ENCODE assay signal across 27 cellular contexts in genomic region chr7:35768346-35768745, GRCh38.
"Had no signal": no experiment of that assay in that cellular context is flagged by ENCODE, and none has a peak within 500 bp of the region (broad histone marks: within the 10 kb centered on the region; RNA-seq: fewer than 3 reads in every experiment).

No MANE protein-coding gene starts in this region.

- H3K9me3 ChIP-seq: esophagus muscularis mucosa, neutrophil, pancreas, thyroid gland, upper lobe of left lung, vagina had no signal

- H3K36me3 ChIP-seq: brain microvascular endothelial cell, esophagus muscularis mucosa, left ventricle myocardium inferior, neutrophil, pancreas, spleen, thyroid gland, upper lobe of left lung, vagina had no signal

- H3K27me3 ChIP-seq: brain microvascular endothelial cell, esophagus muscularis mucosa, foreskin keratinocyte, neutrophil, pancreas, spleen, thyroid gland, upper lobe of left lung, vagina had no signal

- H3K4me1 ChIP-seq: esophagus muscularis mucosa, foreskin keratinocyte, pancreas, spleen, thyroid gland, upper lobe of left lung, vagina had no signal

- H3K27ac ChIP-seq: brain microvascular endothelial cell, esophagus muscularis mucosa, foreskin keratinocyte, left ventricle myocardium inferior, neutrophil, pancreas, spleen, thyroid gland, upper lobe of left lung, vagina had no signal

- FAIRE-seq: astrocyte, islet of Langerhans, pancreas, TTC549 had no signal

- H3K4me3 ChIP-seq: esophagus muscularis mucosa, left ventricle myocardium inferior, pancreas, spleen, thyroid gland, upper lobe of left lung, vagina had no signal

- DNase-seq: activated CD4-positive, alpha-beta memory T cell treated with anti-CD3 and anti-CD28 coated beads for 36 hours; activated CD4-positive, alpha-beta T cell treated with anti-CD3 and anti-CD28 coated beads, Interleukin-2, amount 10 ng/mL, durations not matched to agents 24 days and 14 days; activated CD4-positive, CD25-positive, alpha-beta regulatory T cell treated with anti-CD3 and anti-CD28 coated beads, Interleukin-2, amount 50 U/mL, for 72 hours; activated CD8-positive, alpha-beta memory T cell treated with anti-CD3 and anti-CD28 coated beads, Interleukin-2, amount 50 U/mL, for 48 hours; activated gamma-delta T cell; activated naive CD4-positive, alpha-beta T cell treated with anti-CD3 and anti-CD28 coated beads, Interleukin-2, amount 10 ng/mL, durations not matched to agents 7 days and 5 days; activated naive CD8-positive, alpha-beta T cell treated with anti-CD3 and anti-CD28 coated beads, Interleukin-2, amount 10 ng/mL, durations not matched to agents 7 days and 5 days; activated T-cell treated with anti-CD3 and anti-CD28 coated beads, Interleukin-2, amount 50 U/mL, for 24 hours; brain microvascular endothelial cell; effector CD4-positive, alpha-beta T cell; foreskin keratinocyte; left ventricle myocardium inferior; right cardiac atrium; spleen; stimulated activated CD4-positive, alpha-beta T cell treated with anti-CD3 and anti-CD28 coated beads, Interleukin-2, amount 100 ng/mL, for 48 hours; stimulated activated naive CD8-positive, alpha-beta T cell treated with anti-CD3 and anti-CD28 coated beads, Interleukin-15, Interleukin-2, amounts not matched to agents 100 U/mL and 50 U/mL, for 24 hours; SW 1271; T-helper 9 cell; thyroid gland had no signal
